35 cellular contexts compared by ENCODE assay signal in genomic region chr9:130593020-130593419, GRCh38.
"Had no signal": no experiment of that assay in that cellular context is flagged by ENCODE, and none has a peak within 500 bp of the region (broad histone marks: within the 10 kb centered on the region; RNA-seq: fewer than 3 reads in every experiment).

No MANE protein-coding gene starts in this region.

- DNase-seq: activated B cell treated with CpG ODN at 0.5 μM for 24 hours; activated CD4-positive, alpha-beta memory T cell treated with anti-CD3 and anti-CD28 coated beads for 36 hours; activated CD4-positive, alpha-beta T cell treated with anti-CD3 and anti-CD28 coated beads for 4 hours; activated CD4-positive, alpha-beta T cell treated with anti-CD3 and anti-CD28 coated beads, Interleukin-2, amount 50 U/mL, for 1 hour; activated CD4-positive, CD25-positive, alpha-beta regulatory T cell treated with anti-CD3 and anti-CD28 coated beads, Interleukin-2, amount 50 U/mL, for 72 hours; activated CD8-positive, alpha-beta memory T cell treated with anti-CD3 and anti-CD28 coated beads, Interleukin-2, amount 50 U/mL, for 48 hours; activated effector memory CD4-positive, alpha-beta T cell treated with anti-CD3 and anti-CD28 coated beads, Interleukin-2, amount 50 U/mL, for 16 hours; activated naive CD4-positive, alpha-beta T cell; activated naive CD4-positive, alpha-beta T cell treated with anti-CD3 and anti-CD28 coated beads, Interleukin-2, amount 50 U/mL, for 16 hours; activated naive CD8-positive, alpha-beta T cell treated with anti-CD3 and anti-CD28 coated beads for 36 hours; activated T-cell treated with anti-CD3 and anti-CD28 coated beads, Interleukin-2, amount 50 U/mL, for 48 hours; amniotic stem cell; aorta; brain microvascular endothelial cell; Kasumi-1; KG1; MG63; NCI-H1048; NCI-H1105 treated with DMSO at 0.1 percent for 48 hours; NCI-H1436; NCI-H1694; NCI-H2029; NCI-H2171; NCI-H510A; NCI-H526; NCI-H748 treated with DMSO at 0.1 percent for 48 hours; NK-92 treated with Interleukin-12 subunit alpha and Interleukin-12 subunit beta, amount 100 ng/mL, for 24 hours; PC-3; Peyer's patch; RPMI8226; SHP77 treated with DMSO at 0.1 percent for 48 hours; SK-N-SH had no signal

- H3K4me1 ChIP-seq: Peyer's patch, SJSA1 had no signal

- H3K27me3 ChIP-seq: brain microvascular endothelial cell, MG63, Peyer's patch, SJSA1 had no signal

- H3K9me3 Mint-ChIP-seq: activated B cell treated with CpG ODN at 0.5 μM for 24 hours; activated CD4-positive, alpha-beta memory T cell treated with anti-CD3 and anti-CD28 coated beads for 36 hours; activated naive CD8-positive, alpha-beta T cell treated with anti-CD3 and anti-CD28 coated beads for 36 hours; T-helper 1 cell treated with Interleukin-12 subunit alpha and Interleukin-12 subunit beta and Interleukin-4 antibody, amounts not matched to agents 30 μg/mL and 1 μg/mL, for 36 hours; T-helper 2 cell treated with Interferon-gamma antibody and Interleukin-4, amounts not matched to agents 5 μg/mL and 100 μg/mL, for 36 hours had no signal

- H3K4me3 Mint-ChIP-seq: activated B cell treated with CpG ODN at 0.5 μM for 24 hours; activated CD4-positive, alpha-beta memory T cell treated with anti-CD3 and anti-CD28 coated beads for 36 hours; activated naive CD8-positive, alpha-beta T cell treated with anti-CD3 and anti-CD28 coated beads for 36 hours; T-helper 1 cell treated with Interleukin-12 subunit alpha and Interleukin-12 subunit beta and Interleukin-4 antibody, amounts not matched to agents 30 μg/mL and 1 μg/mL, for 36 hours; T-helper 2 cell treated with Interferon-gamma antibody and Interleukin-4, amounts not matched to agents 5 μg/mL and 100 μg/mL, for 36 hours had no signal

- H3K9me3 ChIP-seq: MG63, Peyer's patch, SJSA1, SK-N-SH had no signal

- H3K4me3 ChIP-seq: MG63, Peyer's patch, SJSA1 had no signal

- ATAC-seq: PC-3 had no signal

- H3K27me3 Mint-ChIP-seq: activated B cell treated with CpG ODN at 0.5 μM for 24 hours; activated CD4-positive, alpha-beta memory T cell treated with anti-CD3 and anti-CD28 coated beads for 36 hours; activated naive CD8-positive, alpha-beta T cell treated with anti-CD3 and anti-CD28 coated beads for 36 hours had no signal

- H3K9ac ChIP-seq: SK-N-SH had no signal

- H3K27ac ChIP-seq: brain microvascular endothelial cell, Peyer's patch, SJSA1 had no signal

- H3K27ac Mint-ChIP-seq: activated B cell treated with CpG ODN at 0.5 μM for 24 hours; activated CD4-positive, alpha-beta memory T cell treated with anti-CD3 and anti-CD28 coated beads for 36 hours; activated naive CD8-positive, alpha-beta T cell treated with anti-CD3 and anti-CD28 coated beads for 36 hours; T-helper 1 cell treated with Interleukin-12 subunit alpha and Interleukin-12 subunit beta and Interleukin-4 antibody, amounts not matched to agents 30 μg/mL and 1 μg/mL, for 36 hours; T-helper 2 cell treated with Interferon-gamma antibody and Interleukin-4, amounts not matched to agents 5 μg/mL and 100 μg/mL, for 36 hours had no signal
